1 cellular context compared by ENCODE assay signal in genomic region chr7:77112719-77113306, GRCh38.
A peak's percentile ranks its signal among the peaks of the same experiment; 100 is the strongest.
TF ChIP-seq lines count a peak whose summit lies in the region.

No MANE protein-coding gene starts in this region.

TF ChIP-seq in GM12878, 131 proteins besides CTCF, POLR2A, EP300 and RAD21:
- TF ChIP-seq SMC3 (IDR thresholded peaks at IDR 0.05; ENCODE audit: borderline replicate concordance, low read length) (peak; percentile 32; the same call in 1 of the 2 replicates), ZNF384 (IDR thresholded peaks at IDR 0.05; ENCODE audit: borderline replicate concordance, low read depth, low read length) (peak; percentile 88)
